1 cellular context compared by ENCODE assay signal in genomic region chr13:42849200-42849599, GRCh38.
TF ChIP-seq lines count a peak whose summit lies in the region.

No MANE protein-coding gene starts in this region.

TF ChIP-seq in WTC11, 78 proteins besides CTCF, POLR2A, EP300 and RAD21 (continued from another document):
- TF ChIP-seq PRDM15 (CRISPR knock-in tag; IDR thresholded peaks at IDR 0.05) (peak; percentile 40; the same call in 1 of the 2 replicates), ERG (CRISPR knock-in tag; IDR thresholded peaks at IDR 0.05) (peak; percentile 20; the same call in 1 of the 2 replicates)
